In genomic region chr2:145265244-145265643, GRCh38 we compare ENCODE assay signal across 33 cellular contexts.
"Had no signal": no experiment of that assay in that cellular context is flagged by ENCODE, and none has a peak within 500 bp of the region (broad histone marks: within the 10 kb centered on the region; RNA-seq: fewer than 3 reads in every experiment).

No MANE protein-coding gene starts in this region.

- DNase-seq: naive thymus-derived CD8-positive, alpha-beta T cell; nephron progenitor cell; nucleus accumbens; ovary; posterior cingulate gyrus; psoas muscle; right cardiac atrium; spleen; stimulated activated CD4-positive, alpha-beta T cell treated with anti-CD3 and anti-CD28 coated beads, Interleukin-12 subunit alpha, Interleukin-12 subunit beta, amount 100 ng/mL, for 4 hours; stimulated activated CD4-positive, alpha-beta T cell treated with anti-CD3 and anti-CD28 coated beads, Interleukin-1b, Interleukin-23, amount 100 ng/mL, for 48 hours; stimulated activated CD4-positive, alpha-beta T cell treated with anti-CD3 and anti-CD28 coated beads, Interleukin-4, amount 100 ng/mL, for 1 hour; stimulated activated CD4-positive, alpha-beta T cell treated with anti-CD3 and anti-CD28 coated beads, Interleukin-4, amount 100 ng/mL, for 4 hours; stimulated activated CD8-positive, alpha-beta memory T cell treated with anti-CD3 and anti-CD28 coated beads, Interleukin-4, amount 100 ng/mL, for 48 hours; stimulated activated naive CD4-positive, alpha-beta T cell; stimulated activated naive CD8-positive, alpha-beta T cell treated with anti-CD3 and anti-CD28 coated beads, Interleukin-15, amount 100 ng/mL, for 72 hours; stimulated activated naive CD8-positive, alpha-beta T cell treated with anti-CD3 and anti-CD28 coated beads, Interleukin-15, Interleukin-2, amounts not matched to agents 100 U/mL and 50 U/mL, for 24 hours; substantia nigra; testis; tibial artery; transverse colon; upper lobe of right lung had no signal

- H3K27ac ChIP-seq: neutrophil, ovary, parathyroid adenoma, psoas muscle, skin epidermis, spleen, suprapubic skin, testis, tibial artery, transverse colon, upper lobe of right lung, vagina had no signal

- H3K36me3 Mint-ChIP-seq: naive thymus-derived CD8-positive, alpha-beta T cell; natural killer cell treated with Interleukin-12 subunit alpha and Interleukin-12 subunit beta and Interleukin-15 and Interleukin-18, amount 100 ng/mL, for 72 hours; stimulated activated memory B cell treated with anti-CD40 and anti-IgM and Interleukin-4, amounts not matched to agents 10 μg/mL and 1 μg/mL and 100 μg/mL, for 72 hours; type B pancreatic cell had no signal

- ATAC-seq: naive thymus-derived CD8-positive, alpha-beta T cell; natural killer cell treated with Interleukin-12 subunit alpha and Interleukin-12 subunit beta and Interleukin-15 and Interleukin-18, amount 100 ng/mL, for 72 hours; psoas muscle; right cardiac atrium; sciatic nerve; stimulated activated memory B cell treated with anti-CD40 and anti-IgM and Interleukin-4, amounts not matched to agents 10 μg/mL and 1 μg/mL and 100 μg/mL, for 72 hours; stimulated activated naive CD8-positive, alpha-beta T cell treated with anti-CD3 and anti-CD28 coated beads, Interleukin-15, amount 100 ng/mL, for 72 hours; stimulated activated naive CD8-positive, alpha-beta T cell treated with anti-CD3 and anti-CD28 coated beads, Interleukin-15, Interleukin-2, amounts not matched to agents 100 U/mL and 50 U/mL, for 24 hours; upper lobe of right lung had no signal

- H3K27ac Mint-ChIP-seq: naive thymus-derived CD8-positive, alpha-beta T cell; natural killer cell treated with Interleukin-12 subunit alpha and Interleukin-12 subunit beta and Interleukin-15 and Interleukin-18, amount 100 ng/mL, for 72 hours; nephron progenitor cell; progenitor cell of endocrine pancreas; stimulated activated memory B cell treated with anti-CD40 and anti-IgM and Interleukin-4, amounts not matched to agents 10 μg/mL and 1 μg/mL and 100 μg/mL, for 72 hours; stimulated activated naive CD8-positive, alpha-beta T cell treated with anti-CD3 and anti-CD28 coated beads, Interleukin-15, amount 100 ng/mL, for 72 hours; type B pancreatic cell had no signal

- H3K9ac ChIP-seq: parathyroid adenoma had no signal

- H3K4me1 Mint-ChIP-seq: naive thymus-derived CD8-positive, alpha-beta T cell; nephron progenitor cell; neural crest cell; stimulated activated memory B cell treated with anti-CD40 and anti-IgM and Interleukin-4, amounts not matched to agents 10 μg/mL and 1 μg/mL and 100 μg/mL, for 72 hours; stimulated activated naive CD8-positive, alpha-beta T cell treated with anti-CD3 and anti-CD28 coated beads, Interleukin-15, amount 100 ng/mL, for 72 hours had no signal

- H3K27me3 Mint-ChIP-seq: progenitor cell of endocrine pancreas, type B pancreatic cell had no signal

- H3K4me1 ChIP-seq: parathyroid adenoma, psoas muscle, spleen, suprapubic skin, testis, tibial artery, transverse colon, upper lobe of right lung, vagina had no signal

- H3K4me3 Mint-ChIP-seq: naive thymus-derived CD8-positive, alpha-beta T cell; natural killer cell treated with Interleukin-12 subunit alpha and Interleukin-12 subunit beta and Interleukin-15 and Interleukin-18, amount 100 ng/mL, for 72 hours; nephron progenitor cell; neural crest cell; stimulated activated memory B cell treated with anti-CD40 and anti-IgM and Interleukin-4, amounts not matched to agents 10 μg/mL and 1 μg/mL and 100 μg/mL, for 72 hours; stimulated activated naive CD8-positive, alpha-beta T cell treated with anti-CD3 and anti-CD28 coated beads, Interleukin-15, amount 100 ng/mL, for 72 hours; type B pancreatic cell had no signal

- H3K9me3 ChIP-seq: neutrophil, ovary, psoas muscle, spleen, suprapubic skin, testis, tibial artery, transverse colon, upper lobe of right lung, vagina had no signal

- H3K27me3 ChIP-seq: ovary, suprapubic skin, testis, tibial artery, transverse colon, vagina had no signal

- H3K9me3 Mint-ChIP-seq: natural killer cell treated with Interleukin-12 subunit alpha and Interleukin-12 subunit beta and Interleukin-15 and Interleukin-18, amount 100 ng/mL, for 72 hours; nephron progenitor cell; stimulated activated memory B cell treated with anti-CD40 and anti-IgM and Interleukin-4, amounts not matched to agents 10 μg/mL and 1 μg/mL and 100 μg/mL, for 72 hours; stimulated activated naive CD8-positive, alpha-beta T cell treated with anti-CD3 and anti-CD28 coated beads, Interleukin-15, amount 100 ng/mL, for 72 hours; type B pancreatic cell had no signal

- H3K4me3 ChIP-seq: ovary, psoas muscle, skin epidermis, smooth muscle cell, spleen, suprapubic skin, testis, tibial artery, transverse colon, upper lobe of right lung, vagina had no signal

- H2AFZ ChIP-seq: parathyroid adenoma had no signal

- H3K79me2 ChIP-seq: parathyroid adenoma had no signal

- H3K36me3 ChIP-seq: neutrophil, ovary, spleen, suprapubic skin, tibial artery, transverse colon, upper lobe of right lung, vagina had no signal

- H3K4me2 ChIP-seq: smooth muscle cell had no signal
